In the genomic region with DNA sequence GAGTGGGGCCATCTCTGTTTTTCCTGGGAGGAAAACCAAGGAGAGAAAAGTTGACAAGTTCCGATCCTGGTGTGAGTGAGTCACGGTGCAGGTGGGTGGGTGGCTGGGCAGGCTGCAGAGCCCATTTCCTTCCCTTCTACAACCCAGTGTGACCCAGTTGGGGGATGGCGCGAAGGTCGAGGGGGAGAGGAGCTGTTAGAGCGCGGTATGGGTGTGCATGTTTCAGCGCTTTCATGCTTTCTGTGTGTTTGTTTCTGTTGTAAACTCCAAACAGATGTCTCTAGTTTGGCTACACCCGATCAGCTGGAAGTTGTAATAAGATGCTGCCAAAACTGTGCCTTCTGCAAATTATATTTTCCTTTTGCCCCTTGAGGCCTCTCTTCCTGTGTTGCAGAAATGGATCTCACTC, we compare ENCODE assay signal across 1 cellular context.
TF ChIP-seq lines count a peak whose summit lies in the region.

No MANE protein-coding gene starts in this region.

TF ChIP-seq in HepG2, 621 proteins besides CTCF, POLR2A, EP300 and RAD21:
- no peak for TF ChIP-seq ATF1 (CRISPR knock-in tag; IDR thresholded peaks at IDR 0.05)
- TF ChIP-seq, protein P1, sequence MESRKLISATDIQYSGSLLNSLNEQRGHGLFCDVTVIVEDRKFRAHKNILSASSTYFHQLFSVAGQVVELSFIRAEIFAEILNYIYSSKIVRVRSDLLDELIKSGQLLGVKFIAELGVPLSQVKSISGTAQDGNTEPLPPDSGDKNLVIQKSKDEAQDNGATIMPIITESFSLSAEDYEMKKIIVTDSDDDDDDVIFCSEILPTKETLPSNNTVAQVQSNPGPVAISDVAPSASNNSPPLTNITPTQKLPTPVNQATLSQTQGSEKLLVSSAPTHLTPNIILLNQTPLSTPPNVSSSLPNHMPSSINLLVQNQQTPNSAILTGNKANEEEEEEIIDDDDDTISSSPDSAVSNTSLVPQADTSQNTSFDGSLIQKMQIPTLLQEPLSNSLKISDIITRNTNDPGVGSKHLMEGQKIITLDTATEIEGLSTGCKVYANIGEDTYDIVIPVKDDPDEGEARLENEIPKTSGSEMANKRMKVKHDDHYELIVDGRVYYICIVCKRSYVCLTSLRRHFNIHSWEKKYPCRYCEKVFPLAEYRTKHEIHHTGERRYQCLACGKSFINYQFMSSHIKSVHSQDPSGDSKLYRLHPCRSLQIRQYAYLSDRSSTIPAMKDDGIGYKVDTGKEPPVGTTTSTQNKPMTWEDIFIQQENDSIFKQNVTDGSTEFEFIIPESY (CRISPR knock-in tag; IDR thresholded peaks at IDR 0.05), result peak; percentile 88
- TF ChIP-seq, protein P2, sequence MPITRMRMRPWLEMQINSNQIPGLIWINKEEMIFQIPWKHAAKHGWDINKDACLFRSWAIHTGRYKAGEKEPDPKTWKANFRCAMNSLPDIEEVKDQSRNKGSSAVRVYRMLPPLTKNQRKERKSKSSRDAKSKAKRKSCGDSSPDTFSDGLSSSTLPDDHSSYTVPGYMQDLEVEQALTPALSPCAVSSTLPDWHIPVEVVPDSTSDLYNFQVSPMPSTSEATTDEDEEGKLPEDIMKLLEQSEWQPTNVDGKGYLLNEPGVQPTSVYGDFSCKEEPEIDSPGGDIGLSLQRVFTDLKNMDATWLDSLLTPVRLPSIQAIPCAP (CRISPR knock-in tag; IDR thresholded peaks at IDR 0.05; ENCODE audit: low read depth), result no peak
